In the genomic region with DNA sequence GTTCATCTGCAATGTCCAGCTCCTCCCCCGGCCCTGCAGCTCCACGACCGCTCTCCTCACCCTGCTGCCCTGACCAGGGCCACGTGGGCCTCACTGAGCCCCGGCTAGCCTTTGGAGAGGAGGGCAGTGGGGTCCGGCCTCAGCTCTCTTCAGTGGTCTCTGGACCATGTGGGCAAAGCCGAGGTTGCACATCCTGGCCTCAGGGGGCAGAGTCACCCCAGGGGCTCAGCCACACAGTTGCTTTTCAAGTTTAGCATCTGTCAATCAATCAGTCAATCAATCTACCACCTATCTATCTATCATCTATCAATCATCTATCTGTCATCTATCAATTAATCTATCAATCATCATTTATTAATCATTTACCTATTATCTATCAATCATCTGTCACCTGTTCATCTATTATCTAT, we compare ENCODE assay signal across 1 cellular context.
TF ChIP-seq lines count a peak whose summit lies in the region.

No MANE protein-coding gene starts in this region.

TF ChIP-seq in HCT116, 20 proteins besides CTCF, POLR2A, EP300 and RAD21:
- TF ChIP-seq EGR1 (IDR thresholded peaks at IDR 0.05; ENCODE audit: low read depth) (no peak), POLR2AphosphoS5 (IDR thresholded peaks at IDR 0.05; ENCODE audit: low read depth, low read length) (no peak), ZFX (IDR thresholded peaks at IDR 0.05) (no peak), SRF (IDR thresholded peaks at IDR 0.05; ENCODE audit: low read depth) (no peak), JUND (IDR thresholded peaks at IDR 0.05) (no peak), EZH2phosphoT487 (IDR thresholded peaks at IDR 0.05; ENCODE audit: borderline replicate concordance) (no peak), SIN3A (IDR thresholded peaks at IDR 0.05; ENCODE audit: low read depth) (no peak), SP1 (IDR thresholded peaks at IDR 0.05; ENCODE audit: low read depth) (no peak), FOSL1 (IDR thresholded peaks at IDR 0.05; ENCODE audit: low read depth) (no peak)
- TF ChIP-seq, protein P1, sequence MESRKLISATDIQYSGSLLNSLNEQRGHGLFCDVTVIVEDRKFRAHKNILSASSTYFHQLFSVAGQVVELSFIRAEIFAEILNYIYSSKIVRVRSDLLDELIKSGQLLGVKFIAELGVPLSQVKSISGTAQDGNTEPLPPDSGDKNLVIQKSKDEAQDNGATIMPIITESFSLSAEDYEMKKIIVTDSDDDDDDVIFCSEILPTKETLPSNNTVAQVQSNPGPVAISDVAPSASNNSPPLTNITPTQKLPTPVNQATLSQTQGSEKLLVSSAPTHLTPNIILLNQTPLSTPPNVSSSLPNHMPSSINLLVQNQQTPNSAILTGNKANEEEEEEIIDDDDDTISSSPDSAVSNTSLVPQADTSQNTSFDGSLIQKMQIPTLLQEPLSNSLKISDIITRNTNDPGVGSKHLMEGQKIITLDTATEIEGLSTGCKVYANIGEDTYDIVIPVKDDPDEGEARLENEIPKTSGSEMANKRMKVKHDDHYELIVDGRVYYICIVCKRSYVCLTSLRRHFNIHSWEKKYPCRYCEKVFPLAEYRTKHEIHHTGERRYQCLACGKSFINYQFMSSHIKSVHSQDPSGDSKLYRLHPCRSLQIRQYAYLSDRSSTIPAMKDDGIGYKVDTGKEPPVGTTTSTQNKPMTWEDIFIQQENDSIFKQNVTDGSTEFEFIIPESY (IDR thresholded peaks at IDR 0.05; ENCODE audit: extremely low read depth, insufficient replicate concordance, low read length): no peak
- TF ChIP-seq, protein P2, sequence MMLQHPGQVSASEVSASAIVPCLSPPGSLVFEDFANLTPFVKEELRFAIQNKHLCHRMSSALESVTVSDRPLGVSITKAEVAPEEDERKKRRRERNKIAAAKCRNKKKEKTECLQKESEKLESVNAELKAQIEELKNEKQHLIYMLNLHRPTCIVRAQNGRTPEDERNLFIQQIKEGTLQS (IDR thresholded peaks at IDR 0.05): no peak
TF ChIP-seq in HCT116: peak in this region for 0.
